8 cellular contexts compared by ENCODE assay signal in genomic region chr2:25301453-25302352, GRCh38. TPM values are rescaled to one million over a fixed set of nuclear protein-coding genes. Genes with fewer than 3 reads are reported as not detected.
DNase-seq lines count a peak whose midpoint lies in the region; ATAC-seq, FAIRE-seq and TF ChIP-seq lines count a peak whose summit lies in the region.

No MANE protein-coding gene starts in this region.

- WGBS in GM12878 (ENCODE audit: insufficient coverage, insufficient replicate concordance, low lambda C conversion rate, missing lambda C conversion rate): 8% methylated on average over 8 of the region's 8 CpGs
- WGBS in smooth muscle cell (ENCODE audit: low lambda C conversion rate): 47% methylated on average over 8 of the region's 8 CpGs
- 57 to 69% methylated on average over 8 of the region's 8 CpGs for WGBS in sigmoid colon, 2 donors

- peaks cover 10 to 26% of the 10 kb centered on the region in 2 experiments; a peak in 3 of 4 replicates for H3K36me3 ChIP-seq in GM12878 (ENCODE audit: control insufficient read depth in 2 of 2, insufficient read depth in 2 of 2, low read length in 1 of 2)
- H3K36me3 ChIP-seq in smooth muscle cell (ENCODE audit: low read depth): no peaks in the 10 kb centered on the region
- peaks cover 0 to 49% (median 16%) of the 10 kb centered on the region in 4 donors for H3K36me3 ChIP-seq in sigmoid colon

- H3K4me3 Mint-ChIP-seq in T-helper 1 cell treated with Interleukin-12 subunit alpha and Interleukin-12 subunit beta and Interleukin-4 antibody, amounts not matched to agents 30 μg/mL and 1 μg/mL, for 36 hours: peak overlapping the region; percentile 46
- no peak overlapping the region for H3K4me3 Mint-ChIP-seq in Calu3 (ENCODE audit: low read depth, unreplicated experiment)

- peaks cover 16% of the 10 kb centered on the region for H3F3A ChIP-seq in smooth muscle cell (ENCODE audit: low read depth)

- H3K9ac ChIP-seq in GM12878 (ENCODE audit: control insufficient read depth, insufficient read depth, low read length): no peak overlapping the region
- H3K9ac ChIP-seq in smooth muscle cell (ENCODE audit: low read depth): no peak overlapping the region

- TF ChIP-seq RAD21 in GM12878 (IDR thresholded peaks at IDR 0.05; ENCODE audit: insufficient read depth, low read depth, low read length): no peak

- H3K4me2 ChIP-seq in GM12878 (ENCODE audit: control insufficient read depth, insufficient read depth): peak overlapping the region; percentile 86
- H3K4me2 ChIP-seq in smooth muscle cell: peak overlapping the region; percentile 13

- in situ Hi-C loops in GM12878 (cut with MboI): loop anchor here (5.0 kb wide), 1 partner anchor 116 kb away; no protein-coding TSS in a partner anchor

- H2AFZ ChIP-seq in GM12878 (ENCODE audit: control insufficient read depth, low read depth, low read length) (no peak overlapping the region), smooth muscle cell (ENCODE audit: low read depth) (no peak overlapping the region)

- no peaks in the 10 kb centered on the region for H3K27me3 ChIP-seq in GM12878 (replicated peaks in 1 of 2; ENCODE audit: control insufficient read depth in 2 of 2, insufficient read depth in 2 of 2, low read length in 1 of 2)
- no peaks in the 10 kb centered on the region for H3K27me3 ChIP-seq in smooth muscle cell (ENCODE audit: low read depth)
- H3K27me3 ChIP-seq in sigmoid colon: no peaks in the 10 kb centered on the region

- RAD21 ChIA-PET in GM12878 (lab: Charles Lee; ENCODE audit: unreplicated experiment): interaction anchor here (0.7 to 3.0 kb wide), 20 partner anchors 13 to 265 kb away, joined by 3 to 41 read pairs (median 4); no protein-coding TSS in a partner anchor

- H3K4me1 ChIP-seq in GM12878 (ENCODE audit: control insufficient read depth, insufficient read depth, low read length): peaks cover 36% of the 10 kb centered on the region
- H3K4me1 ChIP-seq in smooth muscle cell (ENCODE audit: low read depth): peaks cover 5% of the 10 kb centered on the region
- peaks cover 0 to 54% (median 50%) of the 10 kb centered on the region in 4 donors for H3K4me1 ChIP-seq in sigmoid colon

- SMC1A ChIA-PET in GM12878 (lab: Charles Lee; ENCODE audit: uncharacterized antibody, unreplicated experiment): interaction anchor here (0.6 to 4.1 kb wide), 17 partner anchors 15 to 305 kb away, joined by 3 to 35 read pairs (median 5); no protein-coding TSS in a partner anchor

- no peaks in the 10 kb centered on the region for H4K20me1 ChIP-seq in GM12878 (ENCODE audit: control insufficient read depth, insufficient read depth)
- H4K20me1 ChIP-seq in smooth muscle cell (ENCODE audit: low read depth): peaks cover 75% of the 10 kb centered on the region

- no peaks in the 10 kb centered on the region for H3K79me2 ChIP-seq in GM12878 (ENCODE audit: control insufficient read depth, insufficient read depth, low read length)
- H3K79me2 ChIP-seq in smooth muscle cell (ENCODE audit: low read depth): no peaks in the 10 kb centered on the region

- H3K27me3 Mint-ChIP-seq in T-helper 1 cell treated with Interleukin-12 subunit alpha and Interleukin-12 subunit beta and Interleukin-4 antibody, amounts not matched to agents 30 μg/mL and 1 μg/mL, for 36 hours (ENCODE audit: low read depth): no peaks in the 10 kb centered on the region
- H3K27me3 Mint-ChIP-seq in Calu3 (ENCODE audit: unreplicated experiment): no peaks in the 10 kb centered on the region

- peak overlapping the region; percentile 54 for H3K27ac ChIP-seq in GM12878 (ENCODE audit: control insufficient read depth, insufficient read depth)
- no peak overlapping the region for H3K27ac ChIP-seq in smooth muscle cell (ENCODE audit: low read depth)
- H3K27ac ChIP-seq in sigmoid colon: no peak overlapping the region

- H3K9me3 ChIP-seq in GM12878 (replicated peaks; ENCODE audit: control insufficient read depth, insufficient read depth, low read length) (no peaks in the 10 kb centered on the region), smooth muscle cell (replicated peaks; ENCODE audit: low read depth) (no peaks in the 10 kb centered on the region), sigmoid colon (no peaks in the 10 kb centered on the region)

- no peaks in the 10 kb centered on the region for H3K9me3 Mint-ChIP-seq in T-helper 1 cell treated with Interleukin-12 subunit alpha and Interleukin-12 subunit beta and Interleukin-4 antibody, amounts not matched to agents 30 μg/mL and 1 μg/mL, for 36 hours
- H3K9me3 Mint-ChIP-seq in Calu3 (ENCODE audit: low read depth, unreplicated experiment): no peaks in the 10 kb centered on the region

- ATAC-seq in GM19397 (IDR thresholded peaks at IDR 0.05; ENCODE audit: unreplicated experiment) (peak; percentile 90), HG03432 (IDR thresholded peaks at IDR 0.05; ENCODE audit: unreplicated experiment) (peak; percentile 92), GM12878 (peak; percentile 95)

- H3K36me3 Mint-ChIP-seq in T-helper 1 cell treated with Interleukin-12 subunit alpha and Interleukin-12 subunit beta and Interleukin-4 antibody, amounts not matched to agents 30 μg/mL and 1 μg/mL, for 36 hours (ENCODE audit: low read depth): peaks cover 38% of the 10 kb centered on the region
- no peaks in the 10 kb centered on the region for H3K36me3 Mint-ChIP-seq in Calu3 (ENCODE audit: insufficient read depth, unreplicated experiment)

- TF ChIP-seq CTCF in GM12878 (IDR thresholded peaks at IDR 0.05 in 2 of 3, conservative IDR thresholded peaks at IDR 0.05 in 1 of 3; ENCODE audit: control insufficient read depth in 2 of 3, extremely low read depth in 1 of 3, insufficient read depth in 1 of 3, low read depth in 3 of 3, low read length in 3 of 3) (no peak), smooth muscle cell (IDR thresholded peaks at IDR 0.05; ENCODE audit: borderline replicate concordance, insufficient read depth, poor library complexity, severe bottlenecking) (no peak), Calu3 (IDR thresholded peaks at IDR 0.05; ENCODE audit: unreplicated experiment) (no peak), sigmoid colon (IDR thresholded peaks at IDR 0.05) (no peak)

- H3K4me1 Mint-ChIP-seq in T-helper 1 cell treated with Interleukin-12 subunit alpha and Interleukin-12 subunit beta and Interleukin-4 antibody, amounts not matched to agents 30 μg/mL and 1 μg/mL, for 36 hours (ENCODE audit: low read depth): peaks cover 33% of the 10 kb centered on the region
- H3K4me1 Mint-ChIP-seq in Calu3 (ENCODE audit: low read depth, unreplicated experiment): no peaks in the 10 kb centered on the region

- BruUV-seq in GM12878 (replicated peaks; lab: Mats Ljungman, UMichigan) (no TSS peak), Calu3 (replicated peaks; lab: Mats Ljungman, UMichigan) (no TSS peak)

- peak overlapping the region; percentile 68 for H3K27ac Mint-ChIP-seq in T-helper 1 cell treated with Interleukin-12 subunit alpha and Interleukin-12 subunit beta and Interleukin-4 antibody, amounts not matched to agents 30 μg/mL and 1 μg/mL, for 36 hours
- H3K27ac Mint-ChIP-seq in Calu3 (ENCODE audit: unreplicated experiment): no peak overlapping the region

- TF ChIP-seq POLR2A in GM12878 (IDR thresholded peaks at IDR 0.05; ENCODE audit: low read depth, low read length) (peak; percentile 46; the same call in 1 of the 2 replicates), sigmoid colon (IDR thresholded peaks at IDR 0.05) (no peak)

- CTCF ChIA-PET in GM12878 (lab: Yijun Ruan, JAX): interaction anchor here (0.6 to 5.8 kb wide), 15 partner anchors 9 to 1361 kb away, joined by 3 to 59 read pairs (median 4); no protein-coding TSS in a partner anchor
- CTCF ChIA-PET in Calu3 (lab: Charles Lee): interaction anchor here (0.6 kb wide), 1 partner anchor 149 kb away, joined by 3 read pairs; no protein-coding TSS in a partner anchor

- intact Hi-C loops in GM12878 (cut with micrococcal nuclease; ENCODE audit: unreplicated experiment): loop anchor here (1.0 to 5.0 kb wide), 5 partner anchors 21 to 266 kb away; partner anchors contain the start of gene DNMT3A
- intact Hi-C loops in Calu3 (cut with micrococcal nuclease; ENCODE audit: unreplicated experiment): no loop called here
- intact Hi-C loops in sigmoid colon (cut with DNase I): no loop called here

- H3K4me3 ChIP-seq in GM12878 (peak overlapping the region; percentile 43), smooth muscle cell (no peak overlapping the region), sigmoid colon (no peak overlapping the region)

- DNase-seq in AG08396 (ENCODE audit: low spot score) (peak; percentile 87), GM12878 (ENCODE audit: low read depth, low spot score) (peak; percentile 95), smooth muscle cell (lab: John Stamatoyannopoulos, UW; ENCODE audit: unreplicated experiment) (no peak), Calu3 (no peak), sigmoid colon (no peak)

- POLR2A ChIA-PET in GM12878 (lab: Charles Lee): interaction anchor here (0.5 to 1.8 kb wide), 15 partner anchors 11 to 269 kb away, joined by 3 to 7 read pairs (median 4); no protein-coding TSS in a partner anchor

- peak; percentile 99 for FAIRE-seq in GM12878 (lab: Jason Lieb, UNC)

- TF ChIP-seq EP300 in GM12878 (IDR thresholded peaks at IDR 0.05; ENCODE audit: borderline replicate concordance in 1 of 2, control insufficient read depth in 1 of 2, low read depth in 2 of 2, low read length in 2 of 2): peak; percentile 89 to 92
- TF ChIP-seq EP300 in sigmoid colon (IDR thresholded peaks at IDR 0.05): no peak

TF ChIP-seq in GM12878, 131 proteins besides CTCF, POLR2A, EP300 and RAD21 (continues in another document):
- TF ChIP-seq SPI1 (IDR thresholded peaks at IDR 0.05; ENCODE audit: borderline replicate concordance, insufficient read depth, low read depth, low read length): peak; percentile 90

RNA-seq across cellular contexts. Expression of gene DNMT3A, which starts 40.0 kb away (rescaled TPM):
- total RNA-seq in GM12878 (2013; cell fraction: nucleolus; rRNA removed): 87.0 and 94.0 TPM in 2 replicates
- total RNA-seq in GM12878 (2014; rRNA removed) (18.1 and 28.1 TPM in 2 replicates), GM12878 (2014; rRNA removed; fragmentation: Illumina TruSeq; extraction: Trizol) (17.7 and 18.5 TPM in 2 replicates), GM12878 (2021) (47.8 and 51.6 TPM in 2 replicates), smooth muscle cell (16.1 and 16.4 TPM in 2 replicates), Calu3 (2022) (32.8 and 35.7 TPM in 2 replicates), sigmoid colon (10 to 100 TPM; 16.4 to 30.2 (median 18.3) TPM)
- 9.7 TPM for polyA plus RNA-seq in GM12878 (2011; ENCODE audit: low read depth)
- polyA plus RNA-seq in GM12878 (2011; rRNA removed) (4.9 and 7.4 TPM in 2 replicates), GM12878 (2014; fragmentation: Illumina TruSeq; extraction: Trizol) (10.1 and 15.7 TPM in 2 replicates), GM12878 (2014; fragmentation: Nextera tagmentation; extraction: Ambion mirVana) (10 to 100 TPM; 11.1 to 29.9 TPM), GM12878 (2014; rRNA removed) (24.5 and 25.4 TPM in 2 replicates), GM12878 (2016; fragmentation: Nextera tagmentation; extraction: Ambion mirVana) (10 to 100 TPM; 12.3 to 16.3 TPM), smooth muscle cell (18.9 and 19.9 TPM in 2 replicates), sigmoid colon (10 to 100 TPM in 1 of 3 donors, 1 to 10 TPM in 2; 4.4 to 21.1 (median 4.8) TPM)
- polyA plus RNA-seq in GM12878 (2011; cell fraction: cytosol; rRNA removed): 8.9 and 11.4 TPM in 2 replicates
- 27.4 and 39.0 TPM in 2 replicates for polyA plus RNA-seq in GM12878 (2011; cell fraction: nucleus; rRNA removed)
- 17.3 and 21.3 TPM in 2 replicates for polyA plus RNA-seq in GM12878 (2012)
- 24.2 and 40.7 TPM in 2 replicates for polyA minus RNA-seq in GM12878 (2011; rRNA and poly(A)+ RNA removed)
- polyA minus RNA-seq in GM12878 (2011; cell fraction: cytosol; rRNA and poly(A)+ RNA removed): 7.3 and 19.0 TPM in 2 replicates
- 17.5 and 40.3 TPM in 2 replicates for polyA minus RNA-seq in GM12878 (2011; cell fraction: nucleus; rRNA and poly(A)+ RNA removed)

Comparison
In these comparisons a context has a peak if more than half of its experiments do, and no peak if none do; other contexts are left out.
1. DNase-seq: peak in AG08396 (single experiment) and GM12878 (single experiment); none in smooth muscle cell (single experiment), Calu3 (single experiment) and sigmoid colon (single experiment).
2. Peak in every context shown above with its lines, with median percentiles within 50 percentile points of each other: ATAC-seq.